ENCODE assay signal across 1 cellular context in the genomic region with DNA sequence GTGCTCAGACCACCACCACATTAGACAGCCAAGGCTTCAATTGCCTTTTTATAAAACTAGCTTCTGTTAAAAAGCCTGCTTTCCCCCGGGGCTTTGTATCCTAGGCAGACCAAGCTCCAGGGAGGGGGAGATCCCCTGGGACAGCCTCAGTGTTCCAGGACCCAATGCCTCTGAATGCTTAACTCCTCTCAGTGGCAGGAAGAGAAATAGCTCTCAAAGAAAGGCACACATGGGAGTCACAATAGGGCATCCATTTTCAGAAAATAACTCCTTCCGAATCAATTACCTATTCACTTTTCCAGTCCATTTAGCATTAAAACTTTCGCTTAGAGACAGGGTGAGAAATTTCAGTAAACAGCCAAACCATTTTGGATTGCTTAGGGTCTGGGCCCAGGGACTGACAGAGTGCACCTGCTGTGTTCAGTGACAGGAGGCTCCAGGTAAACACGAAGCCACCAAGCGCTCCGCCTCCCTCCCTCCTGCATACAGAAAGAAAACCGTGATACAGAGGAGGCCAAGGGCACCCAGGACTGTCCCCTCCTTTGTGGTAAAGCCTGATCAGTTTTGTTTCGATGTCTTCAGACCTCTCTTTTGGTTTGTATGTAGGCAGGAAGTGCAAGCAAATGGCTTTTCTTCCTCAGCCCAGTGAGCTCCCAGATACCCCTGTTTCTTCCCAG.
TF ChIP-seq lines count a peak whose summit lies in the region.

No MANE protein-coding gene starts in this region.

TF ChIP-seq in WTC11, 78 proteins besides CTCF, POLR2A, EP300 and RAD21 (continued from another document):
- TF ChIP-seq, protein P1, sequence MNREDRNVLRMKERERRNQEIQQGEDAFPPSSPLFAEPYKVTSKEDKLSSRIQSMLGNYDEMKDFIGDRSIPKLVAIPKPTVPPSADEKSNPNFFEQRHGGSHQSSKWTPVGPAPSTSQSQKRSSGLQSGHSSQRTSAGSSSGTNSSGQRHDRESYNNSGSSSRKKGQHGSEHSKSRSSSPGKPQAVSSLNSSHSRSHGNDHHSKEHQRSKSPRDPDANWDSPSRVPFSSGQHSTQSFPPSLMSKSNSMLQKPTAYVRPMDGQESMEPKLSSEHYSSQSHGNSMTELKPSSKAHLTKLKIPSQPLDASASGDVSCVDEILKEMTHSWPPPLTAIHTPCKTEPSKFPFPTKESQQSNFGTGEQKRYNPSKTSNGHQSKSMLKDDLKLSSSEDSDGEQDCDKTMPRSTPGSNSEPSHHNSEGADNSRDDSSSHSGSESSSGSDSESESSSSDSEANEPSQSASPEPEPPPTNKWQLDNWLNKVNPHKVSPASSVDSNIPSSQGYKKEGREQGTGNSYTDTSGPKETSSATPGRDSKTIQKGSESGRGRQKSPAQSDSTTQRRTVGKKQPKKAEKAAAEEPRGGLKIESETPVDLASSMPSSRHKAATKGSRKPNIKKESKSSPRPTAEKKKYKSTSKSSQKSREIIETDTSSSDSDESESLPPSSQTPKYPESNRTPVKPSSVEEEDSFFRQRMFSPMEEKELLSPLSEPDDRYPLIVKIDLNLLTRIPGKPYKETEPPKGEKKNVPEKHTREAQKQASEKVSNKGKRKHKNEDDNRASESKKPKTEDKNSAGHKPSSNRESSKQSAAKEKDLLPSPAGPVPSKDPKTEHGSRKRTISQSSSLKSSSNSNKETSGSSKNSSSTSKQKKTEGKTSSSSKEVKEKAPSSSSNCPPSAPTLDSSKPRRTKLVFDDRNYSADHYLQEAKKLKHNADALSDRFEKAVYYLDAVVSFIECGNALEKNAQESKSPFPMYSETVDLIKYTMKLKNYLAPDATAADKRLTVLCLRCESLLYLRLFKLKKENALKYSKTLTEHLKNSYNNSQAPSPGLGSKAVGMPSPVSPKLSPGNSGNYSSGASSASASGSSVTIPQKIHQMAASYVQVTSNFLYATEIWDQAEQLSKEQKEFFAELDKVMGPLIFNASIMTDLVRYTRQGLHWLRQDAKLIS (CRISPR knock-in tag; IDR thresholded peaks at IDR 0.05; ENCODE audit: borderline replicate concordance), result no peak
- no peak for TF ChIP-seq RELA (CRISPR knock-in tag; IDR thresholded peaks at IDR 0.05; ENCODE audit: borderline replicate concordance)
- no peak for TF ChIP-seq RORB (CRISPR knock-in tag; IDR thresholded peaks at IDR 0.05)
- TF ChIP-seq, protein P2, sequence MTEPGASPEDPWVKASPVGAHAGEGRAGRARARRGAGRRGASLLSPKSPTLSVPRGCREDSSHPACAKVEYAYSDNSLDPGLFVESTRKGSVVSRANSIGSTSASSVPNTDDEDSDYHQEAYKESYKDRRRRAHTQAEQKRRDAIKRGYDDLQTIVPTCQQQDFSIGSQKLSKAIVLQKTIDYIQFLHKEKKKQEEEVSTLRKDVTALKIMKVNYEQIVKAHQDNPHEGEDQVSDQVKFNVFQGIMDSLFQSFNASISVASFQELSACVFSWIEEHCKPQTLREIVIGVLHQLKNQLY (CRISPR knock-in tag; IDR thresholded peaks at IDR 0.05), result no peak
TF ChIP-seq in WTC11: peak in this region for 1.
